In the genomic region with DNA sequence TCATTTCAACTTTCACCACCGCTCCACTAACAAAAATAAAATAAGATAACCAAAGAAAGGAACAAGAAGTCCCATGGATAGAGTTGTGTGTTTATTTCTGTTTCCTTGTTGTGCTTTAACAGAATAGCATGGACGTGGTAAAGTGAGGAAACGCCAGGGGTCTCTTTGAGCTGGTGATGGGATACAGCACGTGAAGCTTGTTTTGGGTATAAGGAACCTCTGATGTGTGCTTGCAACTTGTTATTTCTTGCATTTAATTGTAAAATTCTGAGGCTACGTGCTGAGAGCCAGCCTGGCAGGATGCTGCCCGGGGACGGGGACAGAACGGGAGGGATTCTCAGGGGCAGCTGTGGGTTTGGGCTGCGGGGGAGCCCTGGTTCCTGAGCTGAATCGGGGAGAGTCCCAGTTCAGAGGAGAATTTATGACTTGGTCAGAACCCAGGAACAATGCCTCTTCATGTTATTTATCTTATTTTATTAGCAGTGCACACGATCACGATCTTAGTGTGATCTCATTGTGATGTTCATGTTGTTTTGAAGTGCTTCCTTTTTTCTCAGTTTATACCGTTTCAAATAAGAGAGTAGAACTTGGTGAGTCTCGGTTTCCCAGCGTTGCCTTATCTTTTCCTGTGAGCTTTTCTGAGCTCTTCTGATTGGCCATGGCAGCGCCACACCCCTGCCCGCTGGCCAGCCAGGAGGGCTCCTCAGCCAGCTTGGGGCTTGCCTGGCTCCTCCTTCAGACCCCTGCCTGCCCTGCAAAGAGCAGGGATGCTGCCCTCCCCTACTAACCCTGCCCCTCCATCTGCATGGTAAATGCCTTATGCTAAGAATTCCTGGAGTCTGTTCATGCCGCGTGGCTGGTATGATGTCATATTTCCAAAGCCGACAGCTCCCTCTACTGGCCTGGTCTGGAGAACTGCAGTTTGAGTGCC, we compare ENCODE assay signal across 8 cellular contexts.
A peak's percentile ranks its signal among the peaks of the same experiment; 100 is the strongest.
DNase-seq lines count a peak whose midpoint lies in the region; ATAC-seq and TF ChIP-seq lines count a peak whose summit lies in the region.

No MANE protein-coding gene starts in this region.

- no peaks in the 10 kb centered on the region for H3K9me3 Mint-ChIP-seq in activated naive CD8-positive, alpha-beta T cell treated with anti-CD3 and anti-CD28 coated beads, Interleukin-2, amount 50 U/mL, for 24 hours

- no peak overlapping the region for H2BK120ac ChIP-seq in trophoblast cell (ENCODE audit: insufficient read depth, low read length, poor library complexity)

- peaks cover 0 to 4% of the 10 kb centered on the region in 2 experiments for H3K4me1 ChIP-seq in trophoblast cell (ENCODE audit: control insufficient read depth in 1 of 2, insufficient read depth in 2 of 2, low read length in 2 of 2)
- peaks cover 10 to 44% (median 14%) of the 10 kb centered on the region in 4 donors for H3K4me1 ChIP-seq in transverse colon

- ATAC-seq in HG02678 (IDR thresholded peaks at IDR 0.05; ENCODE audit: unreplicated experiment): peak; percentile 42
- ATAC-seq in activated naive CD8-positive, alpha-beta T cell treated with anti-CD3 and anti-CD28 coated beads, Interleukin-2, amount 50 U/mL, for 24 hours: peak; percentile 80

- no peaks in the 10 kb centered on the region for H3K9me2 ChIP-seq in SU-DHL-6 (replicated peaks; ENCODE audit: insufficient read depth, low read length)

- no peaks in the 10 kb centered on the region for H3K9me3 ChIP-seq in SU-DHL-6 (ENCODE audit: insufficient read depth, low read length)
- H3K9me3 ChIP-seq in trophoblast cell (ENCODE audit: insufficient read depth, low read depth, low read length): no peaks in the 10 kb centered on the region
- H3K9me3 ChIP-seq in transverse colon: no peaks in the 10 kb centered on the region

- H3K9ac ChIP-seq in SU-DHL-6 (ENCODE audit: low read length) (peak overlapping the region; percentile 43), trophoblast cell (ENCODE audit: low read length) (no peak overlapping the region)

- peaks cover 57% of the 10 kb centered on the region for H3K4me1 Mint-ChIP-seq in activated naive CD8-positive, alpha-beta T cell treated with anti-CD3 and anti-CD28 coated beads, Interleukin-2, amount 50 U/mL, for 24 hours

- peak overlapping the region; percentile 27 for H3K4me3 ChIP-seq in SU-DHL-6 (ENCODE audit: insufficient read depth, low read length, poor library complexity, severe bottlenecking)
- no peak overlapping the region for H3K4me3 ChIP-seq in trophoblast cell (ENCODE audit: low read depth, low read length)
- peak overlapping the region in 2 of 4 donors; percentile 12 to 22 for H3K4me3 ChIP-seq in transverse colon

- H3K36me3 Mint-ChIP-seq in activated naive CD8-positive, alpha-beta T cell treated with anti-CD3 and anti-CD28 coated beads, Interleukin-2, amount 50 U/mL, for 24 hours (ENCODE audit: low read depth): peaks cover 12% of the 10 kb centered on the region

- no peak overlapping the region for H2BK5ac ChIP-seq in trophoblast cell (ENCODE audit: low read depth, low read length, poor library complexity)

- H3K4ac ChIP-seq in trophoblast cell (ENCODE audit: low read depth, low read length): no peak overlapping the region

- in situ Hi-C loops in transverse colon (cut with MboI; ENCODE audit: low pct_ligation_motif_present in 1 of 4, low pct_unique_long_range_greater_than_20kb in 1 of 4, low sequenced_read_pairs in 3 of 4): loop anchor here in 3 of 4 donors (5.0 to 25.0 kb wide), 2 partner anchors 175 to 340 kb away; no protein-coding TSS in a partner anchor

- peak; percentile 91 for DNase-seq in NCI-H1105 (lab: John Stamatoyannopoulos, UW)
- peak; percentile 78 for DNase-seq in activated naive CD8-positive, alpha-beta T cell treated with anti-CD3 and anti-CD28 coated beads, Interleukin-2, amount 50 U/mL, for 24 hours
- peak; percentile 91 for DNase-seq in cardiac septum (ENCODE audit: low spot score)
- DNase-seq in trophoblast cell: peak; percentile 76 to 95
- peak; percentile 85 for DNase-seq in transverse colon

- H3K4me3 Mint-ChIP-seq in activated naive CD8-positive, alpha-beta T cell treated with anti-CD3 and anti-CD28 coated beads, Interleukin-2, amount 50 U/mL, for 24 hours: peak overlapping the region; percentile 79

- no peak overlapping the region for H3K14ac ChIP-seq in trophoblast cell (ENCODE audit: low read length)

- H4K91ac ChIP-seq in trophoblast cell (ENCODE audit: low read depth, low read length): no peak overlapping the region

- H4K20me1 ChIP-seq in SU-DHL-6 (ENCODE audit: low read depth, low read length): no peaks in the 10 kb centered on the region

- H3K79me1 ChIP-seq in trophoblast cell (ENCODE audit: low read length): no peaks in the 10 kb centered on the region

- H2AFZ ChIP-seq in SU-DHL-6 (ENCODE audit: low read depth, low read length, severe bottlenecking): peak overlapping the region; percentile 13
- no peak overlapping the region for H2AFZ ChIP-seq in trophoblast cell (ENCODE audit: insufficient read depth, low read length, poor library complexity)

- WGBS in trophoblast cell (ENCODE audit: extremely low coverage, insufficient coverage, insufficient read length): no CpG with 5 or more reads among the region's 20 CpGs
- 10 to 13% methylated on average over 13 to 20 of the region's 20 CpGs for WGBS in transverse colon (ENCODE audit: low coverage in 1 of 2), 2 donors

- H3F3A ChIP-seq in SU-DHL-6 (ENCODE audit: insufficient read depth): peaks cover 15% of the 10 kb centered on the region

- H3K4me2 ChIP-seq in SU-DHL-6 (ENCODE audit: low read depth, low read length, poor library complexity, severe bottlenecking) (peak overlapping the region; percentile 63), trophoblast cell (ENCODE audit: low read length) (peak overlapping the region; percentile 60)

- no peak overlapping the region for H2BK12ac ChIP-seq in trophoblast cell (ENCODE audit: low read length)

- intact Hi-C loops in cardiac septum (cut with DNase I) (loop anchor here (2.0 to 5.0 kb wide), 3 partner anchors 60 to 340 kb away; no protein-coding TSS in a partner anchor), transverse colon (cut with DNase I; ENCODE audit: low total_unique reads) (loop anchor here (5.0 kb wide), 1 partner anchor 175 kb away; no protein-coding TSS in a partner anchor)

- H3K36me3 ChIP-seq in SU-DHL-6 (ENCODE audit: low read length) (peaks cover under 1% of the 10 kb centered on the region; the same call in 1 of the 2 replicates), trophoblast cell (ENCODE audit: control insufficient read depth in 1 of 2, insufficient read depth in 2 of 2, low read length in 2 of 2) (peaks cover 2 to 3% of the 10 kb centered on the region in 2 experiments), transverse colon (no peaks in the 10 kb centered on the region)

- TF ChIP-seq POLR2A in transverse colon (IDR thresholded peaks at IDR 0.05): no peak

- H3K27me3 ChIP-seq in SU-DHL-6 (ENCODE audit: low read length): no peaks in the 10 kb centered on the region
- no peaks in the 10 kb centered on the region for H3K27me3 ChIP-seq in trophoblast cell (ENCODE audit: insufficient read depth, low read length)
- no peaks in the 10 kb centered on the region for H3K27me3 ChIP-seq in transverse colon

- no peak overlapping the region for H4K8ac ChIP-seq in trophoblast cell (ENCODE audit: low read depth, low read length)

- peaks cover 2% of the 10 kb centered on the region for H3K27me3 Mint-ChIP-seq in activated naive CD8-positive, alpha-beta T cell treated with anti-CD3 and anti-CD28 coated beads, Interleukin-2, amount 50 U/mL, for 24 hours

- no peak for TF ChIP-seq EP300 in transverse colon (IDR thresholded peaks at IDR 0.05; ENCODE audit: low read depth)

- H2AK5ac ChIP-seq in trophoblast cell (ENCODE audit: low read length): no peak overlapping the region

- H3K23ac ChIP-seq in trophoblast cell (ENCODE audit: low read length): no peak overlapping the region

- peak overlapping the region; percentile 69 for H3K27ac ChIP-seq in SU-DHL-6 (ENCODE audit: low read depth, low read length)
- H3K27ac ChIP-seq in trophoblast cell (ENCODE audit: low read depth, low read length): no peak overlapping the region
- H3K27ac ChIP-seq in transverse colon: peak overlapping the region; percentile 37 to 70 (median 56)

- H3K79me2 ChIP-seq in SU-DHL-6 (ENCODE audit: insufficient read depth, low read length) (peaks cover 32% of the 10 kb centered on the region), trophoblast cell (ENCODE audit: control insufficient read depth, insufficient read depth, low read length, poor library complexity) (no peaks in the 10 kb centered on the region)

- TF ChIP-seq CTCF in GM12873 (IDR thresholded peaks at IDR 0.05; ENCODE audit: insufficient read depth, low read depth, low read length, missing control alignments) (peak; percentile 90), SU-DHL-6 (IDR thresholded peaks at IDR 0.05; ENCODE audit: insufficient read depth, low read length, poor library complexity, severe bottlenecking) (peak; percentile 87), transverse colon (IDR thresholded peaks at IDR 0.05) (peak; percentile 83 to 97 (median 87))

- peak overlapping the region; percentile 79 for H3K27ac Mint-ChIP-seq in activated naive CD8-positive, alpha-beta T cell treated with anti-CD3 and anti-CD28 coated beads, Interleukin-2, amount 50 U/mL, for 24 hours

- no peak overlapping the region for H3K18ac ChIP-seq in trophoblast cell (ENCODE audit: low read length)

- no peak overlapping the region for H4K12ac ChIP-seq in trophoblast cell (ENCODE audit: low read depth, low read length)
